9 cellular contexts compared by ENCODE assay signal in the genomic region with DNA sequence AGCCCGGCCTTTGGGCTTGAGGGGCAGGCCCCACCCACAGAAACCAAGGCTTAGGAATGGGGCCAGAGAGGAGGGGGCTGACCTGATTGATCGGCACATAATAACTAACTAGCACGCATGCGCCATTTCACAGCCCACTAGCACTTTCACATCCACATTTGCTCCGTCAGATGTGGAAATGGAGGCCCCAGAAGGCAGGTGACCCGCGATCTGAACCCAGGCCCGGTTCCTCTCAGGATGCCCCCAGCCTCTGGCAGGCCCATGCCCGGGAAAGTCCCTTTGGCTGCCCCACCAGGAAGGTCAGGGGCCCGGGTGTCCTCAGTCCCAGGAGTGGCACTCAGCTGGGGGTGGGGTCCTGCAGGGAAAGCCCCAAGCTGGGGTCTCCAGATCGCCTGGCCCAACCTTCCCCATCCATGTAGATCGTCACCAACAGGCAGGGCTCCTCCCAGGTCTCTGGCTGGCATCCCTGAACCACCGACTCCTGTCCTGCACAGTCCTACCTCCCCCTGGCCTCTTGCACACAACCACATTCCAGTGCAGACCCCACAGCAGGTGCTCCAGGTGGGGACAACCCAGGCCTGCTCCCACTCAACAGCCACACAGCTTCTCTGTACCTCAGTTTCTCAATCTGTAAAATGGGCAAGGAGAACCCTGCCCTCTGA. TPM values are rescaled to one million over a fixed set of nuclear protein-coding genes. Genes with fewer than 3 reads are reported as not detected.
A peak's percentile ranks its signal among the peaks of the same experiment; 100 is the strongest.
DNase-seq lines count a peak whose midpoint lies in the region; ATAC-seq and TF ChIP-seq lines count a peak whose summit lies in the region.
"Had no signal": no experiment of that assay in that cellular context is flagged by ENCODE, and none has a peak within 500 bp of the region (broad histone marks: within the 10 kb centered on the region; RNA-seq: fewer than 3 reads in every experiment).

No MANE protein-coding gene starts in this region.

- H3K36me3 Mint-ChIP-seq in endothelial cell (ENCODE audit: low read depth, unreplicated experiment): no peaks in the 10 kb centered on the region
- H3K36me3 Mint-ChIP-seq in activated T-helper 1 cell treated with anti-CD3 and anti-CD28 coated beads, Interleukin-12 subunit alpha, Interleukin-12 subunit beta, Interleukin-2, Interleukin-4 antibody, amounts not matched to agents 30 ng/mL and 10 ng/mL and 1 ng/mL, durations not matched to agents 14 hours and 24 hours and 36 hours (ENCODE audit: low read depth): no peaks in the 10 kb centered on the region

- H3K27ac Mint-ChIP-seq in endothelial cell (ENCODE audit: unreplicated experiment): no peak overlapping the region
- no peak overlapping the region for H3K27ac Mint-ChIP-seq in activated T-helper 1 cell treated with anti-CD3 and anti-CD28 coated beads, Interleukin-12 subunit alpha, Interleukin-12 subunit beta, Interleukin-2, Interleukin-4 antibody, amounts not matched to agents 30 ng/mL and 10 ng/mL and 1 ng/mL, durations not matched to agents 14 hours and 24 hours and 36 hours

- H3K27me3 Mint-ChIP-seq in endothelial cell (ENCODE audit: unreplicated experiment): peaks cover 5% of the 10 kb centered on the region
- H3K27me3 Mint-ChIP-seq in activated T-helper 1 cell treated with anti-CD3 and anti-CD28 coated beads, Interleukin-12 subunit alpha, Interleukin-12 subunit beta, Interleukin-2, Interleukin-4 antibody, amounts not matched to agents 30 ng/mL and 10 ng/mL and 1 ng/mL, durations not matched to agents 14 hours and 24 hours and 36 hours (ENCODE audit: insufficient read depth): no peaks in the 10 kb centered on the region

- intact Hi-C loops in right lobe of liver (cut with DNase I): no loop called here
- intact Hi-C loops in activated T-helper 1 cell treated with anti-CD3 and anti-CD28 coated beads, Interleukin-12 subunit alpha, Interleukin-12 subunit beta, Interleukin-2, Interleukin-4 antibody, amounts not matched to agents 30 ng/mL and 10 ng/mL and 1 ng/mL, durations not matched to agents 14 hours and 24 hours and 36 hours (cut with micrococcal nuclease): no loop called here

- no peak overlapping the region for H3K27ac ChIP-seq in right lobe of liver

- peak; percentile 64 for ATAC-seq in GM18502 (IDR thresholded peaks at IDR 0.05; ENCODE audit: poor library complexity, unreplicated experiment)
- peak; percentile 49 for ATAC-seq in GM21576 (IDR thresholded peaks at IDR 0.05; ENCODE audit: unreplicated experiment)
- peak; percentile 65 for ATAC-seq in HG03460 (IDR thresholded peaks at IDR 0.05; ENCODE audit: unreplicated experiment)
- peak in 2 of 4 donors; percentile 27 to 33 for ATAC-seq in right lobe of liver

- WGBS in right lobe of liver (ENCODE audit: insufficient coverage, low coverage, low lambda C conversion rate, missing lambda C conversion rate): 57% methylated on average over 5 of the region's 13 CpGs

- H3K27me3 ChIP-seq in right lobe of liver: no peaks in the 10 kb centered on the region

- peaks cover 10% of the 10 kb centered on the region for H3K4me1 Mint-ChIP-seq in endothelial cell (ENCODE audit: unreplicated experiment)
- H3K4me1 Mint-ChIP-seq in activated T-helper 1 cell treated with anti-CD3 and anti-CD28 coated beads, Interleukin-12 subunit alpha, Interleukin-12 subunit beta, Interleukin-2, Interleukin-4 antibody, amounts not matched to agents 30 ng/mL and 10 ng/mL and 1 ng/mL, durations not matched to agents 14 hours and 24 hours and 36 hours (ENCODE audit: low read depth): no peaks in the 10 kb centered on the region

- no peaks in the 10 kb centered on the region for H3K36me3 ChIP-seq in right lobe of liver

- H3K4me1 ChIP-seq in right lobe of liver: no peaks in the 10 kb centered on the region

- no peaks in the 10 kb centered on the region for H3K9me3 ChIP-seq in right lobe of liver

- H3K4me3 Mint-ChIP-seq in endothelial cell (ENCODE audit: unreplicated experiment): no peak overlapping the region
- no peak overlapping the region for H3K4me3 Mint-ChIP-seq in activated T-helper 1 cell treated with anti-CD3 and anti-CD28 coated beads, Interleukin-12 subunit alpha, Interleukin-12 subunit beta, Interleukin-2, Interleukin-4 antibody, amounts not matched to agents 30 ng/mL and 10 ng/mL and 1 ng/mL, durations not matched to agents 14 hours and 24 hours and 36 hours

- no peak for TF ChIP-seq POLR2A in right lobe of liver (IDR thresholded peaks at IDR 0.05)

- TF ChIP-seq CTCF in right lobe of liver (IDR thresholded peaks at IDR 0.05) (no peak), endothelial cell (IDR thresholded peaks at IDR 0.05; ENCODE audit: unreplicated experiment) (no peak)

- H3K9me3 Mint-ChIP-seq in endothelial cell (ENCODE audit: unreplicated experiment): no peaks in the 10 kb centered on the region
- no peaks in the 10 kb centered on the region for H3K9me3 Mint-ChIP-seq in activated T-helper 1 cell treated with anti-CD3 and anti-CD28 coated beads, Interleukin-12 subunit alpha, Interleukin-12 subunit beta, Interleukin-2, Interleukin-4 antibody, amounts not matched to agents 30 ng/mL and 10 ng/mL and 1 ng/mL, durations not matched to agents 14 hours and 24 hours and 36 hours

- DNase-seq in right lobe of liver (peak in 2 of 3 donors; percentile 28 to 51), D341Med (ENCODE audit: low spot score) (no peak), putamen (ENCODE audit: low spot score) (no peak), endothelial cell (ENCODE audit: low spot score) (no peak)
- DNase-seq in activated T-helper 1 cell treated with anti-CD3 and anti-CD28 coated beads, Interleukin-12 subunit alpha, Interleukin-12 subunit beta, Interleukin-2, Interleukin-4 antibody, amounts not matched to agents 30 ng/mL and 10 ng/mL and 1 ng/mL, durations not matched to agents 14 hours and 24 hours and 36 hours (ENCODE audit: low spot score): no peak

- no peak overlapping the region for H3K4me3 ChIP-seq in right lobe of liver
- H3K4me3 ChIP-seq: K562 had no signal

RNA-seq across cellular contexts. Expression of gene VAV2, which starts 46.7 kb away (rescaled TPM):
- total RNA-seq in right lobe of liver (10 to 100 TPM; 30.1 to 44.3 (median 34.9) TPM), endothelial cell (ENCODE audit: unreplicated experiment) (27.2 TPM)
- total RNA-seq in activated T-helper 1 cell treated with anti-CD3 and anti-CD28 coated beads, Interleukin-12 subunit alpha, Interleukin-12 subunit beta, Interleukin-2, Interleukin-4 antibody, amounts not matched to agents 30 ng/mL and 10 ng/mL and 1 ng/mL, durations not matched to agents 14 hours and 24 hours and 36 hours: 5.4 and 5.8 TPM in 2 replicates

Comparison
In these comparisons a context has a peak if more than half of its experiments do, and no peak if none do; other contexts are left out.
1. DNase-seq: peak in right lobe of liver (2 of 3); none in D341Med (single experiment), putamen (single experiment), endothelial cell (single experiment) and activated T-helper 1 cell treated with anti-CD3 and anti-CD28 coated beads, Interleukin-12 subunit alpha, Interleukin-12 subunit beta, Interleukin-2, Interleukin-4 antibody, amounts not matched to agents 30 ng/mL and 10 ng/mL and 1 ng/mL, durations not matched to agents 14 hours and 24 hours and 36 hours (single experiment).